ENCODE assay signal across 13 cellular contexts in genomic region chr14:65304239-65304638, GRCh38.
A peak's percentile ranks its signal among the peaks of the same experiment; 100 is the strongest.
DNase-seq lines count a peak whose midpoint lies in the region; ATAC-seq and TF ChIP-seq lines count a peak whose summit lies in the region.
"Had no signal": no experiment of that assay in that cellular context is flagged by ENCODE, and none has a peak within 500 bp of the region (broad histone marks: within the 10 kb centered on the region; RNA-seq: fewer than 3 reads in every experiment).

No MANE protein-coding gene starts in this region.

- H3K4me3 Mint-ChIP-seq in Calu3 (ENCODE audit: low read depth, unreplicated experiment) (no peak overlapping the region), natural killer cell (peak overlapping the region; percentile 19)
- peak overlapping the region; percentile 17 to 73 for H3K4me3 Mint-ChIP-seq in activated T-cell treated with anti-CD3 and anti-CD28 coated beads, Interleukin-2, amount 50 U/mL, for 72 hours

- H3K27me3 Mint-ChIP-seq in Calu3 (ENCODE audit: unreplicated experiment) = no peaks in the 10 kb centered on the region
- H3K27me3 Mint-ChIP-seq in activated T-cell treated with anti-CD3 and anti-CD28 coated beads, Interleukin-2, amount 50 U/mL, for 72 hours (ENCODE audit: low read depth) = no peaks in the 10 kb centered on the region
- H3K27me3 Mint-ChIP-seq in natural killer cell (ENCODE audit: low read depth in 2 of 2) = no peaks in the 10 kb centered on the region

- H3K9me3 Mint-ChIP-seq in Calu3 (ENCODE audit: low read depth, unreplicated experiment) = no peaks in the 10 kb centered on the region
- H3K9me3 Mint-ChIP-seq in activated T-cell treated with anti-CD3 and anti-CD28 coated beads, Interleukin-2, amount 50 U/mL, for 72 hours = no peaks in the 10 kb centered on the region
- no peaks in the 10 kb centered on the region for H3K9me3 Mint-ChIP-seq in natural killer cell

- intact Hi-C loops in Calu3 (cut with micrococcal nuclease; ENCODE audit: unreplicated experiment) (loop anchor here (5.0 kb wide), 1 partner anchor 127 kb away; no protein-coding TSS in a partner anchor), natural killer cell (cut with micrococcal nuclease) (no loop called here)

- CTCF ChIA-PET in Calu3 (lab: Charles Lee) = interaction anchor here (0.7 to 1.8 kb wide), 6 partner anchors 13 to 705 kb away, joined by 3 to 4 read pairs (median 4); no protein-coding TSS in a partner anchor

- H3K4me1 Mint-ChIP-seq in Calu3 (ENCODE audit: low read depth, unreplicated experiment) (peaks cover 56% of the 10 kb centered on the region), natural killer cell (peaks cover 0 to 21% of the 10 kb centered on the region in 2 donors)
- peaks cover 72% of the 10 kb centered on the region for H3K4me1 Mint-ChIP-seq in activated T-cell treated with anti-CD3 and anti-CD28 coated beads, Interleukin-2, amount 50 U/mL, for 72 hours (ENCODE audit: low read depth)

- peak; percentile 19 for ATAC-seq in HG02798 (IDR thresholded peaks at IDR 0.05; ENCODE audit: poor library complexity, unreplicated experiment)
- no peak for ATAC-seq in activated T-cell treated with anti-CD3 and anti-CD28 coated beads, Interleukin-2, amount 50 U/mL, for 72 hours (replicated peaks in 1 of 2)
- ATAC-seq in natural killer cell = no peak
- no peak for ATAC-seq in GM18861 (IDR thresholded peaks at IDR 0.05; ENCODE audit: unreplicated experiment)

- H3K36me3 Mint-ChIP-seq in Calu3 (ENCODE audit: insufficient read depth, unreplicated experiment) (peaks cover 13% of the 10 kb centered on the region), natural killer cell (no peaks in the 10 kb centered on the region)
- H3K36me3 Mint-ChIP-seq in activated T-cell treated with anti-CD3 and anti-CD28 coated beads, Interleukin-2, amount 50 U/mL, for 72 hours (ENCODE audit: insufficient read depth in 2 of 2) = peaks cover 2 to 3% of the 10 kb centered on the region in 2 donors

- peak overlapping the region; percentile 75 for H3K27ac Mint-ChIP-seq in Calu3 (ENCODE audit: unreplicated experiment)
- peak overlapping the region; percentile 70 for H3K27ac Mint-ChIP-seq in activated T-cell treated with anti-CD3 and anti-CD28 coated beads, Interleukin-2, amount 50 U/mL, for 72 hours
- no peak overlapping the region for H3K27ac Mint-ChIP-seq in natural killer cell

- no peak for TF ChIP-seq CTCF in Calu3 (IDR thresholded peaks at IDR 0.05; ENCODE audit: unreplicated experiment)
- TF ChIP-seq CTCF in natural killer cell (IDR thresholded peaks at IDR 0.05) = no peak

- no TSS peak for BruUV-seq in Calu3 (replicated peaks; lab: Mats Ljungman, UMichigan)

- no peak for DNase-seq in Calu3
- DNase-seq in activated T-cell treated with anti-CD3 and anti-CD28 coated beads, Interleukin-2, amount 50 U/mL, for 72 hours = no peak
- DNase-seq in natural killer cell = no peak
- no peak for DNase-seq in NCI-H82 (lab: John Stamatoyannopoulos, UW)
- DNase-seq in NCI-H2081 treated with DMSO at 0.1 percent for 48 hours (lab: John Stamatoyannopoulos, UW) = no peak
- no peak for DNase-seq in foreskin melanocyte
- DNase-seq: activated CD4-positive, CD25-positive, alpha-beta regulatory T cell treated with anti-CD3 and anti-CD28 coated beads, Interleukin-2, amount 50 U/mL, for 72 hours; cerebellar nuclear complex; kidney; NCI-H1092 treated with DMSO at 0.1 percent for 48 hours; OCI-M1 had no signal

Comparison
In these comparisons a context has a peak if more than half of its experiments do, and no peak if none do; other contexts are left out.
1. H3K27ac Mint-ChIP-seq: peak in Calu3 (single experiment) and activated T-cell treated with anti-CD3 and anti-CD28 coated beads, Interleukin-2, amount 50 U/mL, for 72 hours (single experiment); none in natural killer cell (0 of 2).